ENCODE assay signal across 20 cellular contexts in the genomic region with DNA sequence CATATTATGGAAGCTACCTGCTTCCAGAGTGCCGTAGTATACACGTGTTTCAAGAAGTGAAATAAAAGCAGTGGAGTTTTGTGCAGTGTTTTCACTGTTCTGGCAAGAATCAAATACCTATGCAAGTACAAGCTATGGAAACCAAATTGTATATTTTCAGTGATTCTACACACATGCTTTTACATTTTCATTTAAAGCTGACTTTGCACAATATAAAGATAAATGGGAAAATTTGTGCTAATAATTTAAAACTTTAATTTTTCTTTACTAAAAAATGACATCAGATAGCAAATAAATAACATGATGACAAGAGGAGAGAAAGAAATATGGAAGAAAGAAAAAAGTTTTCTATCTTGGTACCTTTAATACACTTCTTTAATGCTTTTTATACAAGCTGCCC.
A peak's percentile ranks its signal among the peaks of the same experiment; 100 is the strongest.
DNase-seq lines count a peak whose midpoint lies in the region; ATAC-seq, FAIRE-seq and TF ChIP-seq lines count a peak whose summit lies in the region.
"Had no signal": no experiment of that assay in that cellular context is flagged by ENCODE, and none has a peak within 500 bp of the region (broad histone marks: within the 10 kb centered on the region; RNA-seq: fewer than 3 reads in every experiment).

No MANE protein-coding gene starts in this region.

- H3K4me3 ChIP-seq in HepG2 (replicated peaks in 1 of 3; ENCODE audit: insufficient read depth in 1 of 3, low read depth in 2 of 3, low read length in 3 of 3), result no peak overlapping the region
- H3K4me3 ChIP-seq in right lobe of liver, result no peak overlapping the region
- H3K4me3 ChIP-seq in mesenchymal stem cell (ENCODE audit: insufficient read depth in 1 of 2, low read depth in 1 of 2, low read length in 2 of 2), result no peak overlapping the region
- no peak overlapping the region for H3K4me3 ChIP-seq in uterus
- H3K4me3 ChIP-seq: HAP-1 had no signal

- H3K27me3 Mint-ChIP-seq in chondrocyte (ENCODE audit: low read depth), result no peaks in the 10 kb centered on the region
- H3K27me3 Mint-ChIP-seq: CD4-positive, alpha-beta memory T cell had no signal

- no TSS peak for BruUV-seq in HepG2 (replicated peaks; lab: Mats Ljungman, UMichigan)

- no peak overlapping the region for H3K4ac ChIP-seq in mesenchymal stem cell (ENCODE audit: low read depth in 1 of 2, low read length in 2 of 2)

- WGBS in HepG2 (ENCODE audit: low lambda C conversion rate), result 0% methylated on average over 2 of the region's 2 CpGs
- WGBS in right lobe of liver (ENCODE audit: insufficient coverage, low coverage, low lambda C conversion rate, missing lambda C conversion rate), result 58% methylated on average over 2 of the region's 2 CpGs
- WGBS in mesenchymal stem cell, result 94% methylated on average over 2 of the region's 2 CpGs

- no peak for FAIRE-seq in HepG2 (lab: Jason Lieb, UNC)
- FAIRE-seq: GM12892, GM19239 had no signal

- no peak overlapping the region for H2BK120ac ChIP-seq in mesenchymal stem cell (ENCODE audit: low read depth, low read length)

- TF ChIP-seq EP300 in HepG2 (IDR thresholded peaks at IDR 0.05; ENCODE audit: low read depth in 2 of 2, low read length in 2 of 2) (no peak), HepG2 (CRISPR knock-in tag; IDR thresholded peaks at IDR 0.05; ENCODE audit: borderline replicate concordance) (no peak)

- H3K9me3 ChIP-seq in HepG2 (ENCODE audit: low read length) (no peaks in the 10 kb centered on the region), right lobe of liver (no peaks in the 10 kb centered on the region), mesenchymal stem cell (ENCODE audit: control insufficient read depth, low read length) (no peaks in the 10 kb centered on the region), uterus (no peaks in the 10 kb centered on the region)
- H3K9me3 ChIP-seq: HAP-1 had no signal

- H3K4me3 Mint-ChIP-seq in chondrocyte (ENCODE audit: unreplicated experiment), result no peak overlapping the region

- H2AFZ ChIP-seq in HepG2 (ENCODE audit: low read length) (no peak overlapping the region), mesenchymal stem cell (ENCODE audit: low read depth, low read length) (no peak overlapping the region)

- CTCF ChIA-PET in HepG2 (lab: Yijun Ruan, JAX; ENCODE audit: low intra/inter-chr PET ratio, low total read pairs), result no interaction called here

- no peak overlapping the region for H3K14ac ChIP-seq in mesenchymal stem cell (ENCODE audit: low read length in 2 of 2)

- H2BK5ac ChIP-seq in mesenchymal stem cell (ENCODE audit: low read depth, low read length, poor library complexity, severe bottlenecking), result no peak overlapping the region

- DNase-seq in HepG2 (ENCODE audit: low spot score) (no peak), right lobe of liver (no peak), chondrocyte (ENCODE audit: low spot score) (no peak), mesenchymal stem cell (no peak), uterus (no peak), NCI-H82 (lab: John Stamatoyannopoulos, UW) (no peak), DMS 273 (lab: John Stamatoyannopoulos, UW; ENCODE audit: unreplicated experiment) (no peak)
- DNase-seq: ACHN; C1 segment of cervical spinal cord; CD4-positive, alpha-beta memory T cell; DMS153; DMS79 treated with DMSO at 0.1 percent for 48 hours; EL; GDM1; GOT3 had no signal

- TF ChIP-seq CTCF in HepG2 (CRISPR knock-in tag; IDR thresholded peaks at IDR 0.05) (no peak), right lobe of liver (IDR thresholded peaks at IDR 0.05) (no peak), chondrocyte (IDR thresholded peaks at IDR 0.05) (no peak), uterus (IDR thresholded peaks at IDR 0.05) (no peak)

- no peak overlapping the region for H3K23ac ChIP-seq in mesenchymal stem cell (ENCODE audit: low read length in 2 of 2)

- no peak overlapping the region for H3K4me2 ChIP-seq in HepG2 (ENCODE audit: low read depth, low read length)
- no peak overlapping the region for H3K4me2 ChIP-seq in mesenchymal stem cell (ENCODE audit: low read length, poor library complexity, severe bottlenecking)

- H2BK15ac ChIP-seq in mesenchymal stem cell (ENCODE audit: low read depth, poor library complexity, severe bottlenecking), result no peak overlapping the region

- H3K18ac ChIP-seq in mesenchymal stem cell (ENCODE audit: low read depth in 1 of 2, low read length in 2 of 2), result no peak overlapping the region

- H3K79me2 ChIP-seq in HepG2 (ENCODE audit: insufficient read depth, low read length), result no peaks in the 10 kb centered on the region

- H4K20me1 ChIP-seq in HepG2 (ENCODE audit: insufficient read depth, low read length), result no peaks in the 10 kb centered on the region

- H3K36me3 ChIP-seq in HepG2 (replicated peaks in 1 of 2; ENCODE audit: control insufficient read depth in 1 of 2, insufficient read depth in 2 of 2, low read length in 2 of 2), result no peaks in the 10 kb centered on the region
- H3K36me3 ChIP-seq in right lobe of liver, result no peaks in the 10 kb centered on the region
- H3K36me3 ChIP-seq in mesenchymal stem cell (ENCODE audit: control insufficient read depth in 1 of 2, insufficient read depth in 2 of 2, low read depth in 1 of 2, low read length in 2 of 2), result no peaks in the 10 kb centered on the region
- H3K36me3 ChIP-seq in uterus, result no peaks in the 10 kb centered on the region
- H3K36me3 ChIP-seq: HAP-1 had no signal

- H3K4me1 ChIP-seq in HepG2 (ENCODE audit: insufficient read depth, low read length) (no peaks in the 10 kb centered on the region), right lobe of liver (no peaks in the 10 kb centered on the region), mesenchymal stem cell (ENCODE audit: control insufficient read depth, insufficient read depth, low read depth, low read length) (peaks cover 4% of the 10 kb centered on the region), uterus (peaks cover 5 to 7% of the 10 kb centered on the region in 2 donors)
- H3K4me1 ChIP-seq: HAP-1 had no signal

- peaks cover 70% of the 10 kb centered on the region for H3K4me1 Mint-ChIP-seq in chondrocyte (ENCODE audit: low read depth)

- in situ Hi-C loops in HepG2 (cut with HindIII; ENCODE audit: extremely low pct_ligation_motif_present, low pct_unique_long_range_greater_than_20kb), result no loop called here

- H3K27ac ChIP-seq in HepG2 (ENCODE audit: extremely low read length, insufficient read depth, low read length), result no peak overlapping the region
- H3K27ac ChIP-seq in right lobe of liver, result no peak overlapping the region
- peak overlapping the region; percentile 77 for H3K27ac ChIP-seq in mesenchymal stem cell (ENCODE audit: low read length, poor library complexity, severe bottlenecking)
- peak overlapping the region; percentile 2 to 98 for H3K27ac ChIP-seq in uterus
- H3K27ac ChIP-seq: 22Rv1 had no signal

- no peak overlapping the region for H4K91ac ChIP-seq in mesenchymal stem cell (ENCODE audit: low read length)

- H3K79me1 ChIP-seq in mesenchymal stem cell (replicated peaks; ENCODE audit: low read length, poor library complexity, severe bottlenecking), result no peaks in the 10 kb centered on the region

- peaks cover 12% of the 10 kb centered on the region for H3K9me3 Mint-ChIP-seq in chondrocyte (ENCODE audit: low read depth)

- ATAC-seq in HepG2 (no peak), right lobe of liver (no peak), GM21360 (IDR thresholded peaks at IDR 0.05; ENCODE audit: unreplicated experiment) (no peak)

- POLR2A ChIA-PET in HepG2 (lab: Yijun Ruan, JAX), result no interaction called here

- H3K9ac ChIP-seq in HepG2 (ENCODE audit: insufficient read depth, low read depth, low read length), result no peak overlapping the region
- H3K9ac ChIP-seq in mesenchymal stem cell (ENCODE audit: low read length), result no peak overlapping the region

- peak overlapping the region; percentile 57 for H3K27ac Mint-ChIP-seq in chondrocyte (ENCODE audit: unreplicated experiment)

- TF ChIP-seq POLR2A in HepG2 (IDR thresholded peaks at IDR 0.05; ENCODE audit: insufficient read depth in 1 of 2, low read depth in 2 of 2, low read length in 2 of 2), result no peak
- TF ChIP-seq POLR2A in right lobe of liver (IDR thresholded peaks at IDR 0.05), result no peak
- no peak for TF ChIP-seq POLR2A in uterus (IDR thresholded peaks at IDR 0.05)

- H3K27me3 ChIP-seq in HepG2 (ENCODE audit: control insufficient read depth in 1 of 2, insufficient read depth in 2 of 2, low read length in 2 of 2) (0 out of 5 replicates have a peak, but pooled peaks cover 0 to 6% of the 10 kb centered on the region in 2 experiments), right lobe of liver (no peaks in the 10 kb centered on the region), mesenchymal stem cell (ENCODE audit: control insufficient read depth in 1 of 2, insufficient read depth in 1 of 2, low read length in 2 of 2) (no peaks in the 10 kb centered on the region), uterus (no peaks in the 10 kb centered on the region)

- no peak overlapping the region for H2BK12ac ChIP-seq in mesenchymal stem cell (ENCODE audit: low read length in 2 of 2)

- H2AK5ac ChIP-seq in mesenchymal stem cell (ENCODE audit: low read length, severe bottlenecking), result no peak overlapping the region

- no peak overlapping the region for H4K8ac ChIP-seq in mesenchymal stem cell (ENCODE audit: low read length)

- intact Hi-C loops in HepG2 (cut with micrococcal nuclease; ENCODE audit: unreplicated experiment) (no loop called here), right lobe of liver (cut with DNase I) (no loop called here), uterus (cut with DNase I; ENCODE audit: low total_unique reads) (no loop called here)

- no peaks in the 10 kb centered on the region for H3K36me3 Mint-ChIP-seq in chondrocyte (ENCODE audit: low read depth)
- H3K36me3 Mint-ChIP-seq: CD4-positive, alpha-beta memory T cell had no signal

- TF ChIP-seq RAD21 in HepG2 (CRISPR knock-in tag; IDR thresholded peaks at IDR 0.05), result no peak

TF ChIP-seq in HepG2, 621 proteins besides CTCF, POLR2A, EP300 and RAD21 (continues in another document):
- TF ChIP-seq CBX5 (CRISPR knock-in tag; IDR thresholded peaks at IDR 0.05; ENCODE audit: borderline replicate concordance) (no peak), MAFF (IDR thresholded peaks at IDR 0.05; ENCODE audit: low read depth, low read length) (peak; percentile 66; the same call in 1 of the 2 replicates)

Comparison
In these comparisons a context has a peak if more than half of its experiments do, and no peak if none do; other contexts are left out.
1. H3K27ac ChIP-seq: peak in mesenchymal stem cell (single experiment) and uterus (2 of 2); none in HepG2 (single experiment) and right lobe of liver (0 of 3).